Comparison of ENCODE assay signal across 1 cellular context in the genomic region with DNA sequence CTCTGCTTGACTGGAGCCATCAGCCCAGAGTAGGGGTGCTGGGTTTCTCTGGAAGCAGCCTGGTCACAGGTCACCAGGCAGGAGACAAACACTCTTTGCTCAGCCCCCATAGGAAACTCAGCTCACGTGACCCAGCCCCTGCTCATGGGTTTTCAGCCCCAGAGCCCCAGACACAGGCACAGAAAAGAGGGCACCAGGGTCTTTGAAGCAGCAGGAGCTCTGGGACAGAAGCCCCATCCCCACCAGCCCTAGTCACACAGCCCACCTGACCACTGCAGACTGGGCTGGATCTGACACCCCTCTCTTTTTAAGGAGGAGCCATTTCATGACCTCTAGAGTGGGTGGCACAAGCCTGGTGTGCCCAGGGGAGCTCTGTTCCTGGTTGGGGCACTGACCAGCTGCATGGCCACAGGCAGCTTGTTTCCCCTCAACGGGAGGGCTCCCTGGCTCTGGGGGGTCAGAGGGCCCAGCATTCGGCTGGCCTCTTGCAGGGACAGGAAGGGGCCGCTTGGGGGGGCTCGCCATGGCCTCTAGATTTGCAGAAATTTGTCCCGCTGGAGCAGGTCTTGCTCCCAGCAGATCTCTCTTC.
TF ChIP-seq lines count a peak whose summit lies in the region.

No MANE protein-coding gene starts in this region.

TF ChIP-seq in WTC11, 78 proteins besides CTCF, POLR2A, EP300 and RAD21 (continued from another document):
- TF ChIP-seq, protein P1, sequence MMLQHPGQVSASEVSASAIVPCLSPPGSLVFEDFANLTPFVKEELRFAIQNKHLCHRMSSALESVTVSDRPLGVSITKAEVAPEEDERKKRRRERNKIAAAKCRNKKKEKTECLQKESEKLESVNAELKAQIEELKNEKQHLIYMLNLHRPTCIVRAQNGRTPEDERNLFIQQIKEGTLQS (CRISPR knock-in tag; conservative IDR thresholded peaks at IDR 0.05): no peak
- TF ChIP-seq ZNF396 (CRISPR knock-in tag; IDR thresholded peaks at IDR 0.05; ENCODE audit: borderline replicate concordance): no peak
- TF ChIP-seq, protein P2, sequence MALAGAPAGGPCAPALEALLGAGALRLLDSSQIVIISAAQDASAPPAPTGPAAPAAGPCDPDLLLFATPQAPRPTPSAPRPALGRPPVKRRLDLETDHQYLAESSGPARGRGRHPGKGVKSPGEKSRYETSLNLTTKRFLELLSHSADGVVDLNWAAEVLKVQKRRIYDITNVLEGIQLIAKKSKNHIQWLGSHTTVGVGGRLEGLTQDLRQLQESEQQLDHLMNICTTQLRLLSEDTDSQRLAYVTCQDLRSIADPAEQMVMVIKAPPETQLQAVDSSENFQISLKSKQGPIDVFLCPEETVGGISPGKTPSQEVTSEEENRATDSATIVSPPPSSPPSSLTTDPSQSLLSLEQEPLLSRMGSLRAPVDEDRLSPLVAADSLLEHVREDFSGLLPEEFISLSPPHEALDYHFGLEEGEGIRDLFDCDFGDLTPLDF (CRISPR knock-in tag; IDR thresholded peaks at IDR 0.05): no peak
- TF ChIP-seq SMAD3 (CRISPR knock-in tag; IDR thresholded peaks at IDR 0.05; ENCODE audit: borderline replicate concordance): no peak
